ENCODE assay signal across 9 cellular contexts in genomic region chr10:93435621-93436385, GRCh38. TPM values are rescaled to one million over a fixed set of nuclear protein-coding genes. Genes with fewer than 3 reads are reported as not detected.
A peak's percentile ranks its signal among the peaks of the same experiment; 100 is the strongest.
DNase-seq lines count a peak whose midpoint lies in the region; ATAC-seq and TF ChIP-seq lines count a peak whose summit lies in the region.
"Had no signal": no experiment of that assay in that cellular context is flagged by ENCODE, and none has a peak within 500 bp of the region (broad histone marks: within the 10 kb centered on the region; RNA-seq: fewer than 3 reads in every experiment).

No MANE protein-coding gene starts in this region.

- H3K36me3 ChIP-seq in mucosa of descending colon (ENCODE audit: low read depth): no peaks in the 10 kb centered on the region

- no peaks in the 10 kb centered on the region for H3K9me3 ChIP-seq in mucosa of descending colon

- DNase-seq in AG08395 (ENCODE audit: low spot score) (peak; percentile 44), MV-4-11 (lab: John Stamatoyannopoulos, UW) (peak; percentile 95), choroid plexus epithelial cell (ENCODE audit: low read depth) (peak; percentile 85), mucosa of descending colon (no peak), GM10248 (ENCODE audit: extremely low spot score) (no peak)
- DNase-seq in effector CD8-positive, alpha-beta T cell (lab: John Stamatoyannopoulos, UW): no peak
- DNase-seq: NCI-H2171 treated with DMSO at 0.1 percent for 48 hours had no signal

- H3K4me3 ChIP-seq in choroid plexus epithelial cell (ENCODE audit: low read depth, low read length): no peak overlapping the region
- H3K4me3 ChIP-seq in mucosa of descending colon: no peak overlapping the region

- CTCF ChIA-PET in GM10248 (lab: Yijun Ruan, JAX): no interaction called here

- peak; percentile 53 for ATAC-seq in mucosa of descending colon
- no peak for ATAC-seq in GM21390 (IDR thresholded peaks at IDR 0.05; ENCODE audit: unreplicated experiment)
- ATAC-seq in HG03439 (IDR thresholded peaks at IDR 0.05; ENCODE audit: unreplicated experiment): no peak

- TF ChIP-seq CTCF in choroid plexus epithelial cell (conservative IDR thresholded peaks at IDR 0.05; ENCODE audit: low read depth, low read length) (no peak), mucosa of descending colon (IDR thresholded peaks at IDR 0.05) (no peak), GM10248 (IDR thresholded peaks at IDR 0.05; ENCODE audit: control extremely low read depth, extremely low read depth, low read depth, missing control alignments) (no peak)

- intact Hi-C loops in mucosa of descending colon (cut with DNase I, micrococcal nuclease): loop anchor here in 1 of 2 donors (10.0 kb wide), 1 partner anchor 51 kb away; no protein-coding TSS in a partner anchor

- POLR2A ChIA-PET in GM10248 (lab: Yijun Ruan, JAX): no interaction called here

- peaks cover 19% of the 10 kb centered on the region for H3K4me1 ChIP-seq in mucosa of descending colon (ENCODE audit: low read depth)

RNA-seq across cellular contexts. Expression of gene MYOF, which starts 46.3 kb away (rescaled TPM):
- total RNA-seq in mucosa of descending colon: 10 to 100 TPM; 55.0 to 90.7 (median 85.5) TPM

Comparison
In these comparisons a context has a peak if more than half of its experiments do, and no peak if none do; other contexts are left out.
1. DNase-seq: peak in AG08395 (single experiment), MV-4-11 (single experiment) and choroid plexus epithelial cell (single experiment); none in mucosa of descending colon (0 of 3), effector CD8-positive, alpha-beta T cell (single experiment) and GM10248 (single experiment).